8 cellular contexts compared by ENCODE assay signal in genomic region chr4:8435656-8436121, GRCh38. TPM values are rescaled to one million over a fixed set of nuclear protein-coding genes. Genes with fewer than 3 reads are reported as not detected.
DNase-seq lines count a peak whose midpoint lies in the region; ATAC-seq, FAIRE-seq and TF ChIP-seq lines count a peak whose summit lies in the region.

No MANE protein-coding gene starts in this region.

- peak overlapping the region; percentile 57 for H3K4me3 ChIP-seq in CD8-positive, alpha-beta T cell (ENCODE audit: low read depth, low read length)
- H3K4me3 ChIP-seq in bronchial epithelial cell (ENCODE audit: low read depth, low read length) (peak overlapping the region; percentile 5), gastrocnemius medialis (peak overlapping the region; percentile 11 to 19 (median 13))

- H3K27ac ChIP-seq in CD8-positive, alpha-beta T cell (ENCODE audit: low read depth, low read length): peak overlapping the region; percentile 24
- peak overlapping the region in 2 of 4 donors; percentile 32 to 47 for H3K27ac ChIP-seq in gastrocnemius medialis

- peaks cover 14% of the 10 kb centered on the region for H3K36me3 Mint-ChIP-seq in CD8-positive, alpha-beta T cell

- H3K36me3 ChIP-seq in CD8-positive, alpha-beta T cell (ENCODE audit: insufficient read depth, low read length): no peaks in the 10 kb centered on the region
- H3K36me3 ChIP-seq in bronchial epithelial cell (ENCODE audit: control insufficient read depth, insufficient read depth, low read length) (no peaks in the 10 kb centered on the region), gastrocnemius medialis (no peaks in the 10 kb centered on the region)

- peak; percentile 27 for ATAC-seq in CD8-positive, alpha-beta T cell
- ATAC-seq in GM19397 (IDR thresholded peaks at IDR 0.05; ENCODE audit: unreplicated experiment): peak; percentile 51
- ATAC-seq in HG03469 (IDR thresholded peaks at IDR 0.05; ENCODE audit: unreplicated experiment): peak; percentile 36
- ATAC-seq in gastrocnemius medialis: no peak

- no peaks in the 10 kb centered on the region for H3K9me3 Mint-ChIP-seq in CD8-positive, alpha-beta T cell

- peak in 2 of 7 experiments; percentile 23 to 37 for DNase-seq in CD8-positive, alpha-beta T cell
- DNase-seq in bronchial epithelial cell (ENCODE audit: low read depth) (no peak), gastrocnemius medialis (no peak), retina (no peak), DMS 273 (lab: John Stamatoyannopoulos, UW; ENCODE audit: unreplicated experiment) (no peak), kidney tubule cell (ENCODE audit: low spot score) (no peak)

- intact Hi-C loops in CD8-positive, alpha-beta T cell (cut with DNase I, micrococcal nuclease): no loop called here
- intact Hi-C loops in gastrocnemius medialis (cut with DNase I; ENCODE audit: low total_unique reads): no loop called here

- CTCF ChIA-PET in CD8-positive, alpha-beta T cell (lab: Charles Lee): interaction anchor here (1.7 kb wide), 1 partner anchor 268 kb away, joined by 4 read pairs; no protein-coding TSS in a partner anchor

- FAIRE-seq in bronchial epithelial cell (lab: Jason Lieb, UNC): no peak

- TF ChIP-seq POLR2A in gastrocnemius medialis (IDR thresholded peaks at IDR 0.05): no peak

- no peak for TF ChIP-seq CTCF in CD8-positive, alpha-beta T cell (IDR thresholded peaks at IDR 0.05)
- no peak for TF ChIP-seq CTCF in bronchial epithelial cell (IDR thresholded peaks at IDR 0.05; ENCODE audit: insufficient read depth, low read length, severe bottlenecking)
- no peak for TF ChIP-seq CTCF in gastrocnemius medialis (IDR thresholded peaks at IDR 0.05 in 4 of 5, conservative IDR thresholded peaks at IDR 0.05 in 1 of 5)

- in situ Hi-C loops in gastrocnemius medialis (cut with MboI; ENCODE audit: low sequenced_read_pairs in 4 of 4): loop anchor here in 1 of 4 donors (25.0 kb wide), 1 partner anchor 623 kb away; no protein-coding TSS in a partner anchor

- H3K9me3 ChIP-seq in CD8-positive, alpha-beta T cell (ENCODE audit: low read length): no peaks in the 10 kb centered on the region
- H3K9me3 ChIP-seq in gastrocnemius medialis: no peaks in the 10 kb centered on the region

- no peaks in the 10 kb centered on the region for H3K27me3 Mint-ChIP-seq in CD8-positive, alpha-beta T cell (ENCODE audit: low read depth)

- H3K27me3 ChIP-seq in CD8-positive, alpha-beta T cell (ENCODE audit: insufficient read depth, low read length): no peaks in the 10 kb centered on the region
- H3K27me3 ChIP-seq in bronchial epithelial cell (ENCODE audit: control insufficient read depth, insufficient read depth, low read length) (no peaks in the 10 kb centered on the region), gastrocnemius medialis (no peaks in the 10 kb centered on the region)

- H3K27ac Mint-ChIP-seq in CD8-positive, alpha-beta T cell: peak overlapping the region; percentile 88

- peak overlapping the region; percentile 76 for H3K4me3 Mint-ChIP-seq in CD8-positive, alpha-beta T cell

- H3K4me1 Mint-ChIP-seq in CD8-positive, alpha-beta T cell (ENCODE audit: low read depth): peaks cover 58% of the 10 kb centered on the region

- POLR2A ChIA-PET in CD8-positive, alpha-beta T cell (lab: Charles Lee): no interaction called here

- H3K4me1 ChIP-seq in CD8-positive, alpha-beta T cell (ENCODE audit: insufficient read depth, low read length): peaks cover 36% of the 10 kb centered on the region
- peaks cover 29 to 47% of the 10 kb centered on the region in 2 donors for H3K4me1 ChIP-seq in gastrocnemius medialis

RNA-seq across cellular contexts. Expression of gene ACOX3, which starts 4.8 kb away (rescaled TPM):
- total RNA-seq in CD8-positive, alpha-beta T cell: 1 to 10 TPM; 5.3 to 5.8 TPM
- 12.4 and 22.0 TPM in 2 replicates for total RNA-seq in bronchial epithelial cell
- total RNA-seq in gastrocnemius medialis: 10 to 100 TPM; 19.0 to 32.9 (median 22.1) TPM

RNA-seq across cellular contexts. Expression of gene TRMT44, which starts 4.9 kb away (rescaled TPM):
- 10 to 100 TPM; 34.9 to 44.2 TPM for total RNA-seq in CD8-positive, alpha-beta T cell
- total RNA-seq in bronchial epithelial cell (10.0 and 14.1 TPM in 2 replicates), gastrocnemius medialis (10 to 100 TPM in 2 of 4 donors, 1 to 10 TPM in 2; 7.5 to 16.4 (median 10.2) TPM)

Comparison
In these comparisons a context has a peak if more than half of its experiments do, and no peak if none do; other contexts are left out.
1. ATAC-seq: peak in CD8-positive, alpha-beta T cell (single experiment), GM19397 (single experiment) and HG03469 (single experiment); none in gastrocnemius medialis (0 of 2).
2. H3K4me3 ChIP-seq: peak in every context shown above with its lines; median percentile 57 in CD8-positive, alpha-beta T cell; 13 in gastrocnemius medialis; 5 in bronchial epithelial cell.